ENCODE assay signal across 22 cellular contexts in the genomic region with DNA sequence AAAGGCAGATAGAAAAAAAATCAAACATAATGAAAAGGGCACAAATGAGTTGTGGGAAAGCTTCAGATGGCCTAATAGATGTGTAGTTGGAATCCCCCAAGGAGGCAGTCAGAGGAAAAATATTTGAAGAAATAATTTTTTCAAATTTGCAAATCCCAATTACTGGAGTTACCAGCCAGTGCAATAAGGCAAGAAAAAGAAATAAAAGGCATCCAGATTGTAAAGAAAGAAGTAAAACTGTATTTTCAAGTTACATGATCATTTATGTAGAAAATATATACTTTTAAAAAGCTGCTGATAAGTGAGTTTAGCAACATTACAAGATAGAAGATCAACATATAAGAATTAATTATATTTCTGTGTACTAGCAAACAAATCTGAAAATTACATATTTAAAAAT.
DNase-seq lines count a peak whose midpoint lies in the region; ATAC-seq, FAIRE-seq and TF ChIP-seq lines count a peak whose summit lies in the region.
"Had no signal": no experiment of that assay in that cellular context is flagged by ENCODE, and none has a peak within 500 bp of the region (broad histone marks: within the 10 kb centered on the region; RNA-seq: fewer than 3 reads in every experiment).

No MANE protein-coding gene starts in this region.

- H3K9me3 Mint-ChIP-seq in WTC11 (peaks cover 27% of the 10 kb centered on the region), neural progenitor cell (peaks cover 23% of the 10 kb centered on the region)

- TF ChIP-seq RAD21 in HepG2 (CRISPR knock-in tag; IDR thresholded peaks at IDR 0.05) = no peak
- TF ChIP-seq RAD21 in K562 (CRISPR knock-in tag; conservative IDR thresholded peaks at IDR 0.05 in 1 of 2, IDR thresholded peaks at IDR 0.05 in 1 of 2) = no peak

- H3F3A ChIP-seq in neural progenitor cell (ENCODE audit: low read depth) = no peaks in the 10 kb centered on the region

- TF ChIP-seq CTCF in HepG2 (CRISPR knock-in tag; IDR thresholded peaks at IDR 0.05) = no peak
- TF ChIP-seq CTCF in right lobe of liver (IDR thresholded peaks at IDR 0.05) = no peak
- no peak for TF ChIP-seq CTCF in WTC11 (IDR thresholded peaks at IDR 0.05)
- no peak for TF ChIP-seq CTCF in K562 (IDR thresholded peaks at IDR 0.05 in 2 of 3, conservative IDR thresholded peaks at IDR 0.05 in 1 of 3; ENCODE audit: insufficient read depth in 2 of 3, low read depth in 1 of 3, low read length in 3 of 3)
- TF ChIP-seq CTCF in neural progenitor cell (IDR thresholded peaks at IDR 0.05) = no peak

- TF ChIP-seq EP300 in HepG2 (IDR thresholded peaks at IDR 0.05; ENCODE audit: low read depth in 2 of 2, low read length in 2 of 2) (no peak), HepG2 (CRISPR knock-in tag; IDR thresholded peaks at IDR 0.05; ENCODE audit: borderline replicate concordance) (no peak), K562 (IDR thresholded peaks at IDR 0.05; ENCODE audit: low read length) (no peak)

- H3K27ac ChIP-seq in HepG2 (ENCODE audit: extremely low read length, insufficient read depth, low read length) (no peak overlapping the region), right lobe of liver (no peak overlapping the region), K562 (ENCODE audit: extremely low read depth, low read depth, low read length) (no peak overlapping the region), neural progenitor cell (no peak overlapping the region)
- H3K27ac ChIP-seq: 22Rv1; A549; BLaER1 treated with 17β-estradiol and CSF1 and Interleukin-3, amounts not matched to agents 10 nM and 100 nM; C4-2B had no signal

- no peak overlapping the region for H3K9ac ChIP-seq in HepG2 (ENCODE audit: insufficient read depth, low read depth, low read length)
- H3K9ac ChIP-seq in K562 (ENCODE audit: insufficient read depth in 1 of 2, low read depth in 2 of 2, low read length in 2 of 2) = no peak overlapping the region
- no peak overlapping the region for H3K9ac ChIP-seq in neural progenitor cell
- H3K9ac ChIP-seq: BLaER1 treated with 17β-estradiol and CSF1 and Interleukin-3, amounts not matched to agents 10 nM and 100 nM had no signal

- H3K79me2 ChIP-seq in HepG2 (ENCODE audit: insufficient read depth, low read length) (no peaks in the 10 kb centered on the region), K562 (ENCODE audit: control insufficient read depth, insufficient read depth, low read length) (no peaks in the 10 kb centered on the region), neural progenitor cell (ENCODE audit: low read depth) (no peaks in the 10 kb centered on the region)

- H3K36me3 Mint-ChIP-seq in WTC11 = peaks cover 28% of the 10 kb centered on the region
- peaks cover 23% of the 10 kb centered on the region for H3K36me3 Mint-ChIP-seq in neural progenitor cell
- H3K36me3 Mint-ChIP-seq: CD8-positive, alpha-beta T cell had no signal

- BruUV-seq in HepG2 (replicated peaks; lab: Mats Ljungman, UMichigan) (no TSS peak), K562 (replicated peaks; lab: Mats Ljungman, UMichigan) (no TSS peak)

- no peak for ATAC-seq in HepG2
- no peak for ATAC-seq in right lobe of liver
- no peak for ATAC-seq in WTC11
- ATAC-seq in K562 = no peak
- ATAC-seq in GM18861 (IDR thresholded peaks at IDR 0.05; ENCODE audit: unreplicated experiment) = no peak
- ATAC-seq: A549; CD8-positive, alpha-beta T cell had no signal

- H4K20me1 ChIP-seq in HepG2 (ENCODE audit: insufficient read depth, low read length) (no peaks in the 10 kb centered on the region), K562 (replicated peaks; ENCODE audit: control insufficient read depth, insufficient read depth, low read length) (no peaks in the 10 kb centered on the region), neural progenitor cell (ENCODE audit: low read depth) (no peaks in the 10 kb centered on the region)
- H4K20me1 ChIP-seq: BLaER1 treated with 17β-estradiol and CSF1 and Interleukin-3, amounts not matched to agents 10 nM and 100 nM had no signal

- H3K27me3 Mint-ChIP-seq in WTC11 (ENCODE audit: low read depth) = no peaks in the 10 kb centered on the region; the same call in 1 of the 2 replicates
- H3K27me3 Mint-ChIP-seq in neural progenitor cell (ENCODE audit: insufficient read depth, low read depth) = no peaks in the 10 kb centered on the region
- H3K27me3 Mint-ChIP-seq: CD4-positive, alpha-beta T cell had no signal

- no peaks in the 10 kb centered on the region for H3K4me1 ChIP-seq in HepG2 (ENCODE audit: insufficient read depth, low read length)
- no peaks in the 10 kb centered on the region for H3K4me1 ChIP-seq in right lobe of liver
- no peaks in the 10 kb centered on the region for H3K4me1 ChIP-seq in K562 (replicated peaks in 1 of 2; ENCODE audit: control insufficient read depth in 2 of 2, insufficient read depth in 2 of 2, low read length in 2 of 2)
- peaks cover 3% of the 10 kb centered on the region for H3K4me1 ChIP-seq in neural progenitor cell
- H3K4me1 ChIP-seq: A549; BLaER1 treated with 17β-estradiol and CSF1 and Interleukin-3, amounts not matched to agents 10 nM and 100 nM; Caco-2 had no signal

- DNase-seq in HepG2 (ENCODE audit: low spot score) = no peak
- DNase-seq in right lobe of liver = no peak
- no peak for DNase-seq in WTC11 (ENCODE audit: low spot score)
- no peak for DNase-seq in K562 (ENCODE audit: extremely low read depth in 1 of 4, low spot score in 3 of 4)
- no peak for DNase-seq in stimulated activated CD4-positive, alpha-beta T cell treated with anti-CD3 and anti-CD28 coated beads, Interleukin-1b, Interleukin-23, amount 100 ng/mL, for 48 hours
- no peak for DNase-seq in neural progenitor cell (ENCODE audit: low spot score)
- DNase-seq: AML-193; Calu3; CD4-positive, alpha-beta T cell; CD8-positive, alpha-beta T cell; DMS79 treated with DMSO at 0.1 percent for 48 hours; GF-D8 had no signal

- POLR2A ChIA-PET in HepG2 (lab: Yijun Ruan, JAX) = no interaction called here
- POLR2A ChIA-PET in WTC11 (lab: Charles Lee) = no interaction called here
- POLR2A ChIA-PET in K562 (lab: Yijun Ruan, JAX) = no interaction called here

- H3K36me3 ChIP-seq in HepG2 (replicated peaks in 1 of 2; ENCODE audit: control insufficient read depth in 1 of 2, insufficient read depth in 2 of 2, low read length in 2 of 2) = no peaks in the 10 kb centered on the region
- H3K36me3 ChIP-seq in right lobe of liver = no peaks in the 10 kb centered on the region
- H3K36me3 ChIP-seq in K562 (ENCODE audit: control insufficient read depth, insufficient read depth, low read length) = no peaks in the 10 kb centered on the region
- no peaks in the 10 kb centered on the region for H3K36me3 ChIP-seq in neural progenitor cell

- CTCF ChIA-PET in HepG2 (lab: Yijun Ruan, JAX; ENCODE audit: low intra/inter-chr PET ratio, low total read pairs) = no interaction called here
- CTCF ChIA-PET in WTC11 (lab: Charles Lee) = no interaction called here
- CTCF ChIA-PET in K562 (lab: Yijun Ruan, JAX; ENCODE audit: low intra/inter-chr PET ratio) = no interaction called here

- FAIRE-seq in HepG2 (lab: Jason Lieb, UNC) (no peak), K562 (lab: Jason Lieb, UNC) (no peak)
- FAIRE-seq: A549, D721Med, G401.6, GM12891 had no signal

- in situ Hi-C loops in HepG2 (cut with HindIII; ENCODE audit: extremely low pct_ligation_motif_present, low pct_unique_long_range_greater_than_20kb) = no loop called here
- in situ Hi-C loops in K562 (cut with MboI) = no loop called here

- H3K4me2 ChIP-seq in HepG2 (ENCODE audit: low read depth, low read length) = no peak overlapping the region
- no peak overlapping the region for H3K4me2 ChIP-seq in K562 (ENCODE audit: insufficient read depth, low read length)
- H3K4me2 ChIP-seq in neural progenitor cell = no peak overlapping the region
- H3K4me2 ChIP-seq: A549; BLaER1 treated with 17β-estradiol and CSF1 and Interleukin-3, amounts not matched to agents 10 nM and 100 nM had no signal

- H3K4me3 Mint-ChIP-seq in WTC11 (no peak overlapping the region), neural progenitor cell (no peak overlapping the region)
- H3K4me3 Mint-ChIP-seq: B cell; CD4-positive, alpha-beta T cell; CD8-positive, alpha-beta T cell had no signal

- H3K27ac Mint-ChIP-seq in WTC11 = no peak overlapping the region
- no peak overlapping the region for H3K27ac Mint-ChIP-seq in neural progenitor cell
- H3K27ac Mint-ChIP-seq: B cell; CD4-positive, alpha-beta T cell; CD8-positive, alpha-beta T cell had no signal

- no peak overlapping the region for H2AFZ ChIP-seq in HepG2 (ENCODE audit: low read length)
- no peak overlapping the region for H2AFZ ChIP-seq in K562 (ENCODE audit: low read depth, low read length)
- no peak overlapping the region for H2AFZ ChIP-seq in neural progenitor cell (replicated peaks)

- H3K4me1 Mint-ChIP-seq in WTC11 (no peaks in the 10 kb centered on the region), neural progenitor cell (no peaks in the 10 kb centered on the region)
- H3K4me1 Mint-ChIP-seq: B cell had no signal

- H3K4me3 ChIP-seq in HepG2 (replicated peaks in 1 of 3; ENCODE audit: insufficient read depth in 1 of 3, low read depth in 2 of 3, low read length in 3 of 3) = no peak overlapping the region
- no peak overlapping the region for H3K4me3 ChIP-seq in right lobe of liver
- H3K4me3 ChIP-seq in K562 = no peak overlapping the region
- no peak overlapping the region for H3K4me3 ChIP-seq in neural progenitor cell
- H3K4me3 ChIP-seq: A549; BLaER1 treated with 17β-estradiol and CSF1 and Interleukin-3, amounts not matched to agents 10 nM and 100 nM had no signal

- H3K9me3 ChIP-seq in HepG2 (ENCODE audit: low read length) = peaks cover 23% of the 10 kb centered on the region
- H3K9me3 ChIP-seq in right lobe of liver = peaks cover 0 to 15% (median 0%) of the 10 kb centered on the region in 4 donors
- no peaks in the 10 kb centered on the region for H3K9me3 ChIP-seq in K562 (replicated peaks; ENCODE audit: control insufficient read depth, insufficient read depth, low read depth, low read length)
- H3K9me3 ChIP-seq in neural progenitor cell (ENCODE audit: low read depth) = peaks cover 14% of the 10 kb centered on the region

- no peaks in the 10 kb centered on the region for H3K9me1 ChIP-seq in K562 (ENCODE audit: control insufficient read depth, insufficient read depth, low read length)

- no peaks in the 10 kb centered on the region for H3K27me3 ChIP-seq in HepG2 (ENCODE audit: control insufficient read depth in 1 of 2, insufficient read depth in 2 of 2, low read length in 2 of 2)
- no peaks in the 10 kb centered on the region for H3K27me3 ChIP-seq in right lobe of liver
- H3K27me3 ChIP-seq in K562 (ENCODE audit: control insufficient read depth in 2 of 2, insufficient read depth in 2 of 2, low read length in 2 of 2) = no peaks in the 10 kb centered on the region
- H3K27me3 ChIP-seq in neural progenitor cell = no peaks in the 10 kb centered on the region
- H3K27me3 ChIP-seq: BLaER1 treated with 17β-estradiol and CSF1 and Interleukin-3, amounts not matched to agents 10 nM and 100 nM had no signal

- TF ChIP-seq POLR2A in HepG2 (IDR thresholded peaks at IDR 0.05; ENCODE audit: insufficient read depth in 1 of 2, low read depth in 2 of 2, low read length in 2 of 2) (no peak), right lobe of liver (IDR thresholded peaks at IDR 0.05) (no peak), K562 (conservative IDR thresholded peaks at IDR 0.05) (no peak)

- intact Hi-C loops in HepG2 (cut with micrococcal nuclease; ENCODE audit: unreplicated experiment) (no loop called here), right lobe of liver (cut with DNase I) (no loop called here), K562 (cut with micrococcal nuclease) (no loop called here)

TF ChIP-seq in WTC11, 78 proteins besides CTCF, POLR2A, EP300 and RAD21 (continues in another document):
- no peak for TF ChIP-seq ZNF423 (CRISPR knock-in tag; IDR thresholded peaks at IDR 0.05)
